In the genomic region with DNA sequence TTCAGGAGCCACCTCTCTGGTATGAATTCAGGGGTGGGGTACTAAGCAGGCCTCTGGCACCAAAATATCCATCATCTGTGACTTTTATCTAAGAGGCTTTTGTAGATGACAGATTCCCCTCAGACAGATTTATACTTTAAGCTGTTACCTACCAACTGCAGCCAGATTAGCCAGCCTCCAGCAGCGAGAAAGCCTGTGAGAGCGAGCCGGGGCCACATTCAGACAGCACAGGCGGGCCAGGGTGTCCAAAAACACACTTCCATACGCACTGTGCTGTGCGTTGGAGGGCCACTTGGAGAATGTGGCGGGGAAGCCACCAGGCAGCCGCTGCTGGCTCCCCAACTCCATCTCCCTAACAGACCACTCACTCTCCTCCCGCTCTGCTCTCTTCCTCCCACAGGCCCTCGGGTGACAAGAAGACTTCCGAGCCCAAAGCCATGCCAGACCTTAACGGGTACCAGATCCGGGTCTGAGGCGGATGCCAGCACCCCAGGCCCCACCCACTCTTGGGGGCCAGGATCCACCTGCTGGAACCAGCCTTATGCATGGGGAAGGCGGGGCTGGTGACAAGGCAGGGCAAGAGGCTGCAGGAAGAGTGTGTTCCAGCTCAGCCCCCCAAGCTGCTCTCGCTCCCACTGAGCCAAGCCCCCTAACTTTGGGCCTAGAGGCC, we compare ENCODE assay signal across 1 cellular context.
TF ChIP-seq lines count a peak whose summit lies in the region.

No MANE protein-coding gene starts in this region.

TF ChIP-seq in SK-N-SH, 30 proteins besides CTCF, POLR2A, EP300 and RAD21:
- no peak for TF ChIP-seq CHD2 (IDR thresholded peaks at IDR 0.05; ENCODE audit: low read length, partially characterized antibody)
- no peak for TF ChIP-seq JUND (IDR thresholded peaks at IDR 0.05)
- TF ChIP-seq, protein P1, sequence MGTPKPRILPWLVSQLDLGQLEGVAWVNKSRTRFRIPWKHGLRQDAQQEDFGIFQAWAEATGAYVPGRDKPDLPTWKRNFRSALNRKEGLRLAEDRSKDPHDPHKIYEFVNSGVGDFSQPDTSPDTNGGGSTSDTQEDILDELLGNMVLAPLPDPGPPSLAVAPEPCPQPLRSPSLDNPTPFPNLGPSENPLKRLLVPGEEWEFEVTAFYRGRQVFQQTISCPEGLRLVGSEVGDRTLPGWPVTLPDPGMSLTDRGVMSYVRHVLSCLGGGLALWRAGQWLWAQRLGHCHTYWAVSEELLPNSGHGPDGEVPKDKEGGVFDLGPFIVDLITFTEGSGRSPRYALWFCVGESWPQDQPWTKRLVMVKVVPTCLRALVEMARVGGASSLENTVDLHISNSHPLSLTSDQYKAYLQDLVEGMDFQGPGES (IDR thresholded peaks at IDR 0.05; ENCODE audit: low read depth, low read length), result no peak
- TF ChIP-seq NRF1 (IDR thresholded peaks at IDR 0.05; ENCODE audit: low read depth, low read length), result no peak
- TF ChIP-seq SMC3 (IDR thresholded peaks at IDR 0.05; ENCODE audit: low read depth, low read length), result no peak
- TF ChIP-seq, protein P2, sequence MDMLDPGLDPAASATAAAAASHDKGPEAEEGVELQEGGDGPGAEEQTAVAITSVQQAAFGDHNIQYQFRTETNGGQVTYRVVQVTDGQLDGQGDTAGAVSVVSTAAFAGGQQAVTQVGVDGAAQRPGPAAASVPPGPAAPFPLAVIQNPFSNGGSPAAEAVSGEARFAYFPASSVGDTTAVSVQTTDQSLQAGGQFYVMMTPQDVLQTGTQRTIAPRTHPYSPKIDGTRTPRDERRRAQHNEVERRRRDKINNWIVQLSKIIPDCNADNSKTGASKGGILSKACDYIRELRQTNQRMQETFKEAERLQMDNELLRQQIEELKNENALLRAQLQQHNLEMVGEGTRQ (IDR thresholded peaks at IDR 0.05; ENCODE audit: borderline replicate concordance, low read depth, low read length), result no peak
- TF ChIP-seq MEF2A (IDR thresholded peaks at IDR 0.05; ENCODE audit: borderline replicate concordance, low read depth), result no peak
- TF ChIP-seq MXI1 (IDR thresholded peaks at IDR 0.05; ENCODE audit: low read depth, low read length), result no peak
- TF ChIP-seq GATA2 (CRISPR knock-in tag; IDR thresholded peaks at IDR 0.05), result no peak
- no peak for TF ChIP-seq TAF1 (IDR thresholded peaks at IDR 0.05; ENCODE audit: borderline replicate concordance, low read depth, low read length)
- TF ChIP-seq RCOR1 (IDR thresholded peaks at IDR 0.05; ENCODE audit: low read length), result no peak
- TF ChIP-seq SIN3A (IDR thresholded peaks at IDR 0.05; ENCODE audit: borderline replicate concordance, low read depth, low read length), result no peak
- no peak for TF ChIP-seq POLR2AphosphoS5 (IDR thresholded peaks at IDR 0.05; ENCODE audit: low read depth, low read length)
- TF ChIP-seq, protein P3, sequence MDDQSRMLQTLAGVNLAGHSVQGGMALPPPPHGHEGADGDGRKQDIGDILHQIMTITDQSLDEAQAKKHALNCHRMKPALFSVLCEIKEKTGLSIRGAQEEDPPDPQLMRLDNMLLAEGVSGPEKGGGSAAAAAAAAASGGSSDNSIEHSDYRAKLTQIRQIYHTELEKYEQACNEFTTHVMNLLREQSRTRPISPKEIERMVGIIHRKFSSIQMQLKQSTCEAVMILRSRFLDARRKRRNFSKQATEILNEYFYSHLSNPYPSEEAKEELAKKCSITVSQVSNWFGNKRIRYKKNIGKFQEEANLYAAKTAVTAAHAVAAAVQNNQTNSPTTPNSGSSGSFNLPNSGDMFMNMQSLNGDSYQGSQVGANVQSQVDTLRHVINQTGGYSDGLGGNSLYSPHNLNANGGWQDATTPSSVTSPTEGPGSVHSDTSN (IDR thresholded peaks at IDR 0.05), result no peak
- TF ChIP-seq, protein P4, sequence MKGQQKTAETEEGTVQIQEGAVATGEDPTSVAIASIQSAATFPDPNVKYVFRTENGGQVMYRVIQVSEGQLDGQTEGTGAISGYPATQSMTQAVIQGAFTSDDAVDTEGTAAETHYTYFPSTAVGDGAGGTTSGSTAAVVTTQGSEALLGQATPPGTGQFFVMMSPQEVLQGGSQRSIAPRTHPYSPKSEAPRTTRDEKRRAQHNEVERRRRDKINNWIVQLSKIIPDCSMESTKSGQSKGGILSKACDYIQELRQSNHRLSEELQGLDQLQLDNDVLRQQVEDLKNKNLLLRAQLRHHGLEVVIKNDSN (IDR thresholded peaks at IDR 0.05; ENCODE audit: borderline replicate concordance, low read depth), result no peak
- TF ChIP-seq GABPA (IDR thresholded peaks at IDR 0.05; ENCODE audit: low read depth), result no peak
- TF ChIP-seq FOXM1 (IDR thresholded peaks at IDR 0.05; ENCODE audit: low read depth), result no peak
- TF ChIP-seq TCF12 (IDR thresholded peaks at IDR 0.05), result no peak
- TF ChIP-seq ELF1 (IDR thresholded peaks at IDR 0.05), result no peak
- TF ChIP-seq, protein P5, sequence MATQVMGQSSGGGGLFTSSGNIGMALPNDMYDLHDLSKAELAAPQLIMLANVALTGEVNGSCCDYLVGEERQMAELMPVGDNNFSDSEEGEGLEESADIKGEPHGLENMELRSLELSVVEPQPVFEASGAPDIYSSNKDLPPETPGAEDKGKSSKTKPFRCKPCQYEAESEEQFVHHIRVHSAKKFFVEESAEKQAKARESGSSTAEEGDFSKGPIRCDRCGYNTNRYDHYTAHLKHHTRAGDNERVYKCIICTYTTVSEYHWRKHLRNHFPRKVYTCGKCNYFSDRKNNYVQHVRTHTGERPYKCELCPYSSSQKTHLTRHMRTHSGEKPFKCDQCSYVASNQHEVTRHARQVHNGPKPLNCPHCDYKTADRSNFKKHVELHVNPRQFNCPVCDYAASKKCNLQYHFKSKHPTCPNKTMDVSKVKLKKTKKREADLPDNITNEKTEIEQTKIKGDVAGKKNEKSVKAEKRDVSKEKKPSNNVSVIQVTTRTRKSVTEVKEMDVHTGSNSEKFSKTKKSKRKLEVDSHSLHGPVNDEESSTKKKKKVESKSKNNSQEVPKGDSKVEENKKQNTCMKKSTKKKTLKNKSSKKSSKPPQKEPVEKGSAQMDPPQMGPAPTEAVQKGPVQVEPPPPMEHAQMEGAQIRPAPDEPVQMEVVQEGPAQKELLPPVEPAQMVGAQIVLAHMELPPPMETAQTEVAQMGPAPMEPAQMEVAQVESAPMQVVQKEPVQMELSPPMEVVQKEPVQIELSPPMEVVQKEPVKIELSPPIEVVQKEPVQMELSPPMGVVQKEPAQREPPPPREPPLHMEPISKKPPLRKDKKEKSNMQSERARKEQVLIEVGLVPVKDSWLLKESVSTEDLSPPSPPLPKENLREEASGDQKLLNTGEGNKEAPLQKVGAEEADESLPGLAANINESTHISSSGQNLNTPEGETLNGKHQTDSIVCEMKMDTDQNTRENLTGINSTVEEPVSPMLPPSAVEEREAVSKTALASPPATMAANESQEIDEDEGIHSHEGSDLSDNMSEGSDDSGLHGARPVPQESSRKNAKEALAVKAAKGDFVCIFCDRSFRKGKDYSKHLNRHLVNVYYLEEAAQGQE (IDR thresholded peaks at IDR 0.05; ENCODE audit: low read depth, low read length), result no peak
